In genomic region chr3:48739955-48740823, GRCh38 we compare ENCODE assay signal across 8 cellular contexts. TPM values are rescaled to one million over a fixed set of nuclear protein-coding genes. Genes with fewer than 3 reads are reported as not detected.
DNase-seq lines count a peak whose midpoint lies in the region; ATAC-seq and TF ChIP-seq lines count a peak whose summit lies in the region.

No MANE protein-coding gene starts in this region.

- H3K4me2 ChIP-seq in osteoblast (ENCODE audit: insufficient read depth, low read length) = peak overlapping the region; percentile 78

- no peaks in the 10 kb centered on the region for H3K36me3 Mint-ChIP-seq in activated naive CD4-positive, alpha-beta T cell treated with anti-CD3 and anti-CD28 coated beads, Interleukin-2, amount 50 U/mL, for 72 hours

- no peaks in the 10 kb centered on the region for H3K9me3 Mint-ChIP-seq in activated naive CD4-positive, alpha-beta T cell treated with anti-CD3 and anti-CD28 coated beads, Interleukin-2, amount 50 U/mL, for 72 hours

- H4K20me1 ChIP-seq in osteoblast (ENCODE audit: insufficient read depth, low read length) = no peaks in the 10 kb centered on the region

- peak; percentile 12 for TF ChIP-seq POLR2A in transverse colon (IDR thresholded peaks at IDR 0.05)

- in situ Hi-C loops in SK-MEL-5 (cut with HindIII; ENCODE audit: low pct_unique_long_range_greater_than_20kb, low sequenced_read_pairs) (no loop called here), transverse colon (cut with MboI; ENCODE audit: low pct_ligation_motif_present in 1 of 4, low pct_unique_long_range_greater_than_20kb in 1 of 4, low sequenced_read_pairs in 3 of 4) (no loop called here)

- H3K27me3 ChIP-seq in osteoblast (ENCODE audit: insufficient read depth, low read length) (no peaks in the 10 kb centered on the region), transverse colon (no peaks in the 10 kb centered on the region)

- no peak overlapping the region for H3K27ac Mint-ChIP-seq in activated naive CD4-positive, alpha-beta T cell treated with anti-CD3 and anti-CD28 coated beads, Interleukin-2, amount 50 U/mL, for 72 hours

- H3K9me3 ChIP-seq in osteoblast (ENCODE audit: low read depth, low read length) = no peaks in the 10 kb centered on the region
- H3K9me3 ChIP-seq in transverse colon = no peaks in the 10 kb centered on the region

- 10 to 40% methylated on average over 1 to 14 of the region's 15 CpGs for WGBS in transverse colon (ENCODE audit: low coverage in 1 of 2), 2 donors

- H3K36me3 ChIP-seq in osteoblast (ENCODE audit: insufficient read depth, low read length) (peaks cover under 1% of the 10 kb centered on the region), transverse colon (no peaks in the 10 kb centered on the region)

- intact Hi-C loops in transverse colon (cut with DNase I; ENCODE audit: low total_unique reads) = no loop called here

- peak; percentile 75 for ATAC-seq in HG03139 (IDR thresholded peaks at IDR 0.05; ENCODE audit: unreplicated experiment)
- ATAC-seq in activated naive CD4-positive, alpha-beta T cell treated with anti-CD3 and anti-CD28 coated beads, Interleukin-2, amount 50 U/mL, for 72 hours = peak; percentile 91 to 97

- TF ChIP-seq EP300 in transverse colon (IDR thresholded peaks at IDR 0.05; ENCODE audit: low read depth) = no peak

- TF ChIP-seq CTCF in osteoblast (IDR thresholded peaks at IDR 0.05; ENCODE audit: extremely low read depth, low read depth, low read length) (peak; percentile 88), transverse colon (IDR thresholded peaks at IDR 0.05) (peak; percentile 75 to 94 (median 89))

- peaks cover 9% of the 10 kb centered on the region for H3K4me1 ChIP-seq in osteoblast (ENCODE audit: insufficient read depth, low read length)
- peaks cover 21 to 73% (median 55%) of the 10 kb centered on the region in 4 donors for H3K4me1 ChIP-seq in transverse colon

- peak overlapping the region; percentile 78 for H2AFZ ChIP-seq in osteoblast (ENCODE audit: low read length)

- peak; percentile 15 for DNase-seq in DMS153 (lab: John Stamatoyannopoulos, UW)
- DNase-seq in DMS153 treated with DMSO at 0.1 percent for 48 hours (lab: John Stamatoyannopoulos, UW; ENCODE audit: unreplicated experiment) = no peak
- DNase-seq in SK-MEL-5 (ENCODE audit: low read depth, low spot score) = peak; percentile 89
- peak; percentile 61 to 62 for DNase-seq in activated naive CD4-positive, alpha-beta T cell treated with anti-CD3 and anti-CD28 coated beads, Interleukin-2, amount 50 U/mL, for 72 hours (ENCODE audit: low spot score in 2 of 2)
- DNase-seq in glomerular visceral epithelial cell (ENCODE audit: extremely low spot score) = peak; percentile 72
- peak; percentile 99 for DNase-seq in osteoblast (ENCODE audit: insufficient read length, low spot score, missing footprints)
- peak; percentile 96 for DNase-seq in transverse colon

- no peak overlapping the region for H3K27ac ChIP-seq in osteoblast (ENCODE audit: low read depth, low read length)
- H3K27ac ChIP-seq in transverse colon = peak overlapping the region; percentile 84 to 91 (median 86)

- H3K4me3 ChIP-seq in osteoblast (ENCODE audit: insufficient read depth, low read length) = peak overlapping the region; percentile 49
- H3K4me3 ChIP-seq in transverse colon = peak overlapping the region in 2 of 4 donors; percentile 1 to 7

- H3K79me2 ChIP-seq in osteoblast (ENCODE audit: insufficient read depth, low read length) = no peaks in the 10 kb centered on the region

RNA-seq across cellular contexts. Expression of gene IP6K2, which starts 23.2 kb away (rescaled TPM):
- 53.7 and 55.7 TPM in 2 replicates for total RNA-seq in SK-MEL-5 (2014; rRNA removed; shearing (Covaris generic))
- 66.8 and 67.9 TPM in 2 replicates for polyA plus RNA-seq in SK-MEL-5 (2015; cell fraction: cytosol; rRNA removed)
- 271 and 316 TPM in 2 replicates for polyA plus RNA-seq in SK-MEL-5 (2015; cell fraction: nucleus; rRNA removed)
- total RNA-seq in activated naive CD4-positive, alpha-beta T cell treated with anti-CD3 and anti-CD28 coated beads, Interleukin-2, amount 50 U/mL, for 72 hours = 10 to 100 TPM; 53.8 to 73.5 TPM
- 38.0 and 44.9 TPM in 2 replicates for total RNA-seq in osteoblast
- total RNA-seq in transverse colon = 100 to 1,000 TPM; 169 to 255 (median 225) TPM

RNA-seq across cellular contexts. Expression of gene NCKIPSD, which starts 54.5 kb away (rescaled TPM):
- total RNA-seq in SK-MEL-5 (2014; rRNA removed; shearing (Covaris generic)) = 15.9 and 16.6 TPM in 2 replicates
- polyA plus RNA-seq in SK-MEL-5 (2015; cell fraction: cytosol; rRNA removed) = 20.9 and 24.6 TPM in 2 replicates
- 59.1 and 66.4 TPM in 2 replicates for polyA plus RNA-seq in SK-MEL-5 (2015; cell fraction: nucleus; rRNA removed)
- 10 to 100 TPM; 45.7 to 77.2 TPM for total RNA-seq in activated naive CD4-positive, alpha-beta T cell treated with anti-CD3 and anti-CD28 coated beads, Interleukin-2, amount 50 U/mL, for 72 hours
- total RNA-seq in osteoblast (17.1 and 17.7 TPM in 2 replicates), transverse colon (10 to 100 TPM; 42.3 to 74.6 (median 49.2) TPM)
